9 cellular contexts compared by ENCODE assay signal in genomic region chr13:52845766-52846566, GRCh38. TPM values are rescaled to one million over a fixed set of nuclear protein-coding genes. Genes with fewer than 3 reads are reported as not detected.
A peak's percentile ranks its signal among the peaks of the same experiment; 100 is the strongest.
DNase-seq lines count a peak whose midpoint lies in the region; ATAC-seq, FAIRE-seq and TF ChIP-seq lines count a peak whose summit lies in the region.
"Had no signal": no experiment of that assay in that cellular context is flagged by ENCODE, and none has a peak within 500 bp of the region (broad histone marks: within the 10 kb centered on the region; RNA-seq: fewer than 3 reads in every experiment).

No MANE protein-coding gene starts in this region.

- ATAC-seq in Right ventricle myocardium superior (ENCODE audit: poor library complexity) = peak; percentile 34
- peak; percentile 31 for ATAC-seq in activated T-helper 17 cell treated with anti-CD3 and anti-CD28 coated beads, Interleukin-2, amount 50 U/mL, for 72 hours (replicated peaks)
- ATAC-seq in GM21447 (IDR thresholded peaks at IDR 0.05; ENCODE audit: unreplicated experiment) = no peak
- ATAC-seq in HG02840 (IDR thresholded peaks at IDR 0.05; ENCODE audit: low FRiP score, unreplicated experiment) = no peak

- H3K27me3 ChIP-seq in right atrium auricular region = peaks cover 28 to 44% of the 10 kb centered on the region in 2 donors

- peaks cover 4% of the 10 kb centered on the region for H3K4me1 Mint-ChIP-seq in activated T-helper 17 cell treated with anti-CD3 and anti-CD28 coated beads, Interleukin-2, amount 50 U/mL, for 72 hours
- H3K4me1 Mint-ChIP-seq in type B pancreatic cell (ENCODE audit: unreplicated experiment) = peaks cover 10% of the 10 kb centered on the region

- TF ChIP-seq CTCF in right atrium auricular region (IDR thresholded peaks at IDR 0.05) (no peak), type B pancreatic cell (conservative IDR thresholded peaks at IDR 0.05) (peak; percentile 68)

- peak overlapping the region in 1 of 2 donors; percentile 22 for H3K4me3 ChIP-seq in right atrium auricular region

- peaks cover 52% of the 10 kb centered on the region for H3K27me3 Mint-ChIP-seq in activated T-helper 17 cell treated with anti-CD3 and anti-CD28 coated beads, Interleukin-2, amount 50 U/mL, for 72 hours
- H3K27me3 Mint-ChIP-seq in type B pancreatic cell = peaks cover 85% of the 10 kb centered on the region

- H3K36me3 Mint-ChIP-seq in activated T-helper 17 cell treated with anti-CD3 and anti-CD28 coated beads, Interleukin-2, amount 50 U/mL, for 72 hours (ENCODE audit: low read depth) = peaks cover 24% of the 10 kb centered on the region
- peaks cover 6% of the 10 kb centered on the region for H3K36me3 Mint-ChIP-seq in type B pancreatic cell

- no peak overlapping the region for H3K27ac ChIP-seq in right atrium auricular region

- peaks cover 0 to 31% of the 10 kb centered on the region in 2 donors for H3K4me1 ChIP-seq in right atrium auricular region

- H3K36me3 ChIP-seq in right atrium auricular region = no peaks in the 10 kb centered on the region

- H3K27ac Mint-ChIP-seq in activated T-helper 17 cell treated with anti-CD3 and anti-CD28 coated beads, Interleukin-2, amount 50 U/mL, for 72 hours = no peak overlapping the region
- H3K27ac Mint-ChIP-seq in type B pancreatic cell = no peak overlapping the region

- no peaks in the 10 kb centered on the region for H3K9me3 ChIP-seq in right atrium auricular region

- H3K4me3 Mint-ChIP-seq in activated T-helper 17 cell treated with anti-CD3 and anti-CD28 coated beads, Interleukin-2, amount 50 U/mL, for 72 hours = no peak overlapping the region
- H3K4me3 Mint-ChIP-seq in type B pancreatic cell = peak overlapping the region; percentile 81

- DNase-seq in Right ventricle myocardium superior (peak; percentile 48), right atrium auricular region (ENCODE audit: low spot score) (no peak), iPS-NIHi7 (ENCODE audit: extremely low spot score) (peak; percentile 71), type B pancreatic cell (ENCODE audit: extremely low spot score, unreplicated experiment) (peak; percentile 78), GM19239 (ENCODE audit: insufficient read length, low spot score) (no peak)

- H3K9me3 Mint-ChIP-seq in activated T-helper 17 cell treated with anti-CD3 and anti-CD28 coated beads, Interleukin-2, amount 50 U/mL, for 72 hours = peaks cover 5% of the 10 kb centered on the region
- H3K9me3 Mint-ChIP-seq in type B pancreatic cell = no peaks in the 10 kb centered on the region

- no peak for FAIRE-seq in GM19239 (lab: Jason Lieb, UNC)

- intact Hi-C loops in Right ventricle myocardium superior (cut with DNase I) = no loop called here

RNA-seq across cellular contexts. Expression of gene PCDH8, which starts 2.5 kb away (rescaled TPM):
- total RNA-seq in Right ventricle myocardium superior (not detected), right atrium auricular region (not detected), type B pancreatic cell (ENCODE audit: low replicate concordance) (0.36 and 8.1 TPM in 2 replicates)
- total RNA-seq in activated T-helper 17 cell treated with anti-CD3 and anti-CD28 coated beads, Interleukin-2, amount 50 U/mL, for 72 hours = not detected
- total RNA-seq: LHCN-M2 had no signal

Comparison
In these comparisons a context has a peak if more than half of its experiments do, and no peak if none do; other contexts are left out.
1. DNase-seq: peak in Right ventricle myocardium superior (single experiment), iPS-NIHi7 (single experiment) and type B pancreatic cell (single experiment); none in right atrium auricular region (single experiment) and GM19239 (single experiment).
2. ATAC-seq: peak in Right ventricle myocardium superior (single experiment) and activated T-helper 17 cell treated with anti-CD3 and anti-CD28 coated beads, Interleukin-2, amount 50 U/mL, for 72 hours (single experiment); none in GM21447 (single experiment) and HG02840 (single experiment).